Comparison of ENCODE assay signal across 8 cellular contexts in the genomic region with DNA sequence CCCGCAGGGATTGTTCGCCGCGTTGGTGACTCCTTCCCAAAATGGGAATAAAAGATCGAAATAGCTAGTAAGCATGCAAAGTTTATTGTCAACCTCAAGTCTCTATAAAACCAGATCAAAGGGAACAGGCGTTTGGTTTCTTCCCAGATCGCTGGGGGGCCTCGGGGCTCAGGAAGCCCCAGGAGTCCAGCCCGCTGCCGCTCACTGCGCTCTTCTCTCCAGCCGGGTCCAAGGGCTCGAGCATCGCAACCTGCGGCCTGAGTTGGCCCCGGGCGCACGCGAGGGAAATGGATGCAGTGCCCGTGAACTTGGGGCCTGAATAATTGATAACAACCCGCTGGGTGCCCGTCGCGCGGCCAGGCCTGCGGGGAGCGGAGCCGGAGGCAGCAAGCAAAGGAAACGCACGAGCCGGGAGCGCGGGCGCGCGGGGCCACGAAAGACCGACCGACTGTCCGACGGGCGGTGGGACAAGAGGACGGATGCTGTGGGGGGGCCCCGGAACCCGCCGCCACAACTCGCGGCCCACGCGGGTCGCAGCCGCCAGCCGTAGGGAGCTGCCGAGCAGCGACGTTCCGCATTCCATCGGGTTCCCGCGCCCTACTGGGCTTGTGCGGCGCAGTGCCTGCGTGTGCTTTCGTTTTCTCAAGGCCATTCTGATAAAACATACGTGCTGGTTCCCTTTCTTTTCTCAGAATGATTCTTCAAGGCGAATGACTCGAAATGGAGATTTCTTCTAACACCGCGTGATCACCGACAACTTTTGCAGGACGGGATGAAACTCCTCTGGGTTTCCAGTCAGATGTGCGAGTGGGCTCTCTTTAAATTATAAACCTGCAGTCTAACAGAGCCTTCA. TPM values are rescaled to one million over a fixed set of nuclear protein-coding genes. Genes with fewer than 3 reads are reported as not detected.
DNase-seq lines count a peak whose midpoint lies in the region; ATAC-seq and TF ChIP-seq lines count a peak whose summit lies in the region.

No MANE protein-coding gene starts in this region.

- POLR2A ChIA-PET in activated B cell treated with CpG ODN at 0.5 μM for 24 hours (lab: Charles Lee), result no interaction called here
- POLR2A ChIA-PET in naive thymus-derived CD8-positive, alpha-beta T cell (lab: Charles Lee), result interaction anchor here (0.6 kb wide), 1 partner anchor 601 kb away, joined by 4 read pairs; no protein-coding TSS in a partner anchor

- H3K4me1 Mint-ChIP-seq in activated B cell treated with CpG ODN at 0.5 μM for 24 hours, result peaks cover 12% of the 10 kb centered on the region
- peaks cover 12 to 20% (median 19%) of the 10 kb centered on the region in 4 donors for H3K4me1 Mint-ChIP-seq in naive thymus-derived CD8-positive, alpha-beta T cell

- no peaks in the 10 kb centered on the region for H3K36me3 Mint-ChIP-seq in activated B cell treated with CpG ODN at 0.5 μM for 24 hours (ENCODE audit: low read depth)
- no peaks in the 10 kb centered on the region for H3K36me3 Mint-ChIP-seq in naive thymus-derived CD8-positive, alpha-beta T cell

- peak overlapping the region; percentile 88 for H3K4me3 Mint-ChIP-seq in activated B cell treated with CpG ODN at 0.5 μM for 24 hours
- peak overlapping the region; percentile 75 to 91 (median 80) for H3K4me3 Mint-ChIP-seq in naive thymus-derived CD8-positive, alpha-beta T cell

- peak; percentile 66 for ATAC-seq in activated B cell treated with CpG ODN at 0.5 μM for 24 hours (ENCODE audit: low read depth)
- ATAC-seq in naive thymus-derived CD8-positive, alpha-beta T cell, result peak; percentile 58 to 67
- no peak for ATAC-seq in GM19467 (IDR thresholded peaks at IDR 0.05; ENCODE audit: unreplicated experiment)

- no peaks in the 10 kb centered on the region for H3K9me3 Mint-ChIP-seq in activated B cell treated with CpG ODN at 0.5 μM for 24 hours
- no peaks in the 10 kb centered on the region for H3K9me3 Mint-ChIP-seq in naive thymus-derived CD8-positive, alpha-beta T cell

- DNase-seq in activated CD4-positive, alpha-beta T cell treated with anti-CD3 and anti-CD28 coated beads for 48 hours, result peak; percentile 50
- DNase-seq in activated CD4-positive, alpha-beta T cell treated with anti-CD3 and anti-CD28 coated beads, Interleukin-2, amount 50 U/mL, for 4 hours, result no peak
- peak; percentile 32 for DNase-seq in activated B cell treated with CpG ODN at 0.5 μM for 24 hours
- peak; percentile 59 for DNase-seq in fibroblast of peridontal ligament (ENCODE audit: extremely low read depth)
- peak in 1 of 10 donors; percentile 29 for DNase-seq in naive thymus-derived CD8-positive, alpha-beta T cell
- DNase-seq in NK-92 (lab: John Stamatoyannopoulos, UW; ENCODE audit: unreplicated experiment), result no peak
- DNase-seq in NCI-H2081 (lab: John Stamatoyannopoulos, UW), result no peak

- intact Hi-C loops in activated B cell treated with CpG ODN at 0.5 μM for 24 hours (cut with micrococcal nuclease), result loop anchor here (1.0 to 5.0 kb wide), 2 partner anchors 15 to 378 kb away; no protein-coding TSS in a partner anchor

- H3K27ac Mint-ChIP-seq in activated B cell treated with CpG ODN at 0.5 μM for 24 hours, result no peak overlapping the region
- H3K27ac Mint-ChIP-seq in naive thymus-derived CD8-positive, alpha-beta T cell, result no peak overlapping the region

- peaks cover 41% of the 10 kb centered on the region for H3K27me3 Mint-ChIP-seq in activated B cell treated with CpG ODN at 0.5 μM for 24 hours
- peaks cover 34 to 95% (median 70%) of the 10 kb centered on the region in 5 donors for H3K27me3 Mint-ChIP-seq in naive thymus-derived CD8-positive, alpha-beta T cell

- TF ChIP-seq CTCF in activated B cell treated with CpG ODN at 0.5 μM for 24 hours (IDR thresholded peaks at IDR 0.05), result no peak

- CTCF ChIA-PET in activated B cell treated with CpG ODN at 0.5 μM for 24 hours (lab: Charles Lee), result no interaction called here

RNA-seq across cellular contexts. Expression of gene ALX3, which starts 14.0 kb away (rescaled TPM):
- total RNA-seq in activated B cell treated with CpG ODN at 0.5 μM for 24 hours, result not detected in 2 replicates
- total RNA-seq in naive thymus-derived CD8-positive, alpha-beta T cell, result not detected
- not detected for polyA plus RNA-seq in naive thymus-derived CD8-positive, alpha-beta T cell

RNA-seq across cellular contexts. Expression of gene UBL4B, which starts 27.8 kb away (rescaled TPM):
- total RNA-seq in activated B cell treated with CpG ODN at 0.5 μM for 24 hours, result not detected in 2 replicates
- not detected for total RNA-seq in naive thymus-derived CD8-positive, alpha-beta T cell
- polyA plus RNA-seq in naive thymus-derived CD8-positive, alpha-beta T cell, result not detected

RNA-seq across cellular contexts. Expression of gene STRIP1, which starts 50.0 kb away (rescaled TPM):
- 60.4 and 77.3 TPM in 2 replicates for total RNA-seq in activated B cell treated with CpG ODN at 0.5 μM for 24 hours
- total RNA-seq in naive thymus-derived CD8-positive, alpha-beta T cell, result 10 to 100 TPM; 75.7 to 86.5 TPM
- 10 to 100 TPM; 17.8 to 26.8 (median 18.7) TPM for polyA plus RNA-seq in naive thymus-derived CD8-positive, alpha-beta T cell

Comparison
In these comparisons a context has a peak if more than half of its experiments do, and no peak if none do; other contexts are left out.
1. DNase-seq: peak in activated CD4-positive, alpha-beta T cell treated with anti-CD3 and anti-CD28 coated beads for 48 hours (single experiment), activated B cell treated with CpG ODN at 0.5 μM for 24 hours (single experiment) and fibroblast of peridontal ligament (single experiment); none in activated CD4-positive, alpha-beta T cell treated with anti-CD3 and anti-CD28 coated beads, Interleukin-2, amount 50 U/mL, for 4 hours (0 of 2), NK-92 (single experiment) and NCI-H2081 (0 of 2).